29 cellular contexts compared by ENCODE assay signal in the genomic region with DNA sequence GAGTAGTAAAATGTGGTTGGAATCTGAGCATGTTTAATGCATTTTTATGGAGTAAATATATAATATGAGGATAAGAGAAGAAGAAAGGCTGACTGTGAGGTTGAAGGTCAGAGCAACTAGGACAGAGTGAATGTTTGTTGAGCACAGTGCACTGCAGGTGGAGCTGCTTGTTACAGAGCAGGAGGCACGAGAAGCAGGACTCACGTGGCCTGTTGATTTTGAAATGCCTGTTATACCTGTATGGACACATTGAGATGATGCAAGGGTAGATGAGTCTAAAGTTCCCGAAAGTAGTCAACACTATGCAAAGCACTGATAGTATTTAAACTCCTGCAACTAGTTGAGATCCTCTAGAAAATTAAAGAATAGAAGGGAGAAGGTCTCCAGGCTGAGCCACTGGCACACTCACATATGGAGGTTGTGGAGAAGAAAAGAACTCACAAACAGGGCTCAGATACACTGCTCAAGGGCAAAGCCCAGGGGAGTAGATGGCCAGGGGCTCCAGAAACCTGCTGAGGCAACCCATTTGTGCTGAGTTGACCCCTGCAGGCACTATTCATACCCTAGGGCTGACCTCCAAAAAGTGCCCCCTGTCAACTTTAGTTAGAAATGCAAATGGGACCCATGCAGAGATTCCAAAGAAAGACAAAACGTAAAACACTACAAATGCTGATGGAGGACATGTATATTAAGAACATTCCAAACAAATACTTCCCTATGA.
"Had no signal": no experiment of that assay in that cellular context is flagged by ENCODE, and none has a peak within 500 bp of the region (broad histone marks: within the 10 kb centered on the region; RNA-seq: fewer than 3 reads in every experiment).

No MANE protein-coding gene starts in this region.

- DNase-seq: activated CD4-positive, alpha-beta memory T cell treated with anti-CD3 and anti-CD28 coated beads, Interleukin-2, amount 10 ng/mL, durations not matched to agents 7 days and 5 days; activated CD4-positive, alpha-beta T cell treated with anti-CD3 and anti-CD28 coated beads for 1 hour; activated CD4-positive, alpha-beta T cell treated with anti-CD3 and anti-CD28 coated beads for 48 hours; activated CD4-positive, CD25-positive, alpha-beta regulatory T cell; activated CD8-positive, alpha-beta memory T cell treated with anti-CD3 and anti-CD28 coated beads for 24 hours; activated CD8-positive, alpha-beta memory T cell treated with anti-CD3 and anti-CD28 coated beads, Interleukin-2, amount 10 ng/mL, durations not matched to agents 7 days and 5 days; activated CD8-positive, alpha-beta memory T cell treated with anti-CD3 and anti-CD28 coated beads, Interleukin-2, amount 50 U/mL, for 48 hours; activated effector memory CD4-positive, alpha-beta T cell treated with Interleukin-2 at 50 U/mL for 16 hours; activated naive CD4-positive, alpha-beta T cell treated with anti-CD3 and anti-CD28 coated beads, Interleukin-2, amount 10 ng/mL, durations not matched to agents 7 days and 5 days; activated naive CD8-positive, alpha-beta T cell treated with anti-CD3 and anti-CD28 coated beads, Interleukin-2, amount 50 U/mL, for 24 hours; activated T-cell treated with anti-CD3 and anti-CD28 coated beads, Interleukin-2, amount 50 U/mL, for 48 hours; anterior cingulate cortex; central memory CD4-positive, alpha-beta T cell; NCI-H1105; NCI-H1436 treated with DMSO at 0.1 percent for 48 hours; NCI-H1694 treated with DMSO at 0.1 percent for 48 hours; NCI-H2029; NCI-H510A; NCI-H526; NCI-H748 treated with DMSO at 0.1 percent for 48 hours; NK-92 treated with Interleukin-12 subunit alpha and Interleukin-12 subunit beta, amount 100 ng/mL, for 24 hours; PC-9; Right ventricle myocardium superior; SW 1271; T-helper 1 cell; T-helper 2 cell; T-helper 9 cell had no signal

- H3K4me3 ChIP-seq: PC-9 had no signal

- ATAC-seq: activated CD8-positive, alpha-beta memory T cell treated with anti-CD3 and anti-CD28 coated beads, Interleukin-2, amount 10 ng/mL, durations not matched to agents 7 days and 5 days; activated naive CD8-positive, alpha-beta T cell treated with anti-CD3 and anti-CD28 coated beads, Interleukin-2, amount 50 U/mL, for 24 hours had no signal

- H3K27ac ChIP-seq: PC-9, RWPE1, VCaP had no signal
